ENCODE assay signal across 1 cellular context in genomic region chr20:31870703-31871601, GRCh38.
TF ChIP-seq lines count a peak whose summit lies in the region.

No MANE protein-coding gene starts in this region.

TF ChIP-seq in HepG2, 621 proteins besides CTCF, POLR2A, EP300 and RAD21 (continued from another document):
- TF ChIP-seq NR0B2 (CRISPR knock-in tag; IDR thresholded peaks at IDR 0.05) (no peak), ETV5 (CRISPR knock-in tag; IDR thresholded peaks at IDR 0.05; ENCODE audit: borderline replicate concordance) (peak; percentile 46; the same call in 1 of the 2 replicates), ZSCAN5A (CRISPR knock-in tag; IDR thresholded peaks at IDR 0.05; ENCODE audit: borderline replicate concordance) (no peak), TEAD3 (CRISPR knock-in tag; optimal IDR thresholded peaks at IDR 0.05; ENCODE audit: borderline replicate concordance) (peak; percentile 11), HMGXB4 (CRISPR knock-in tag; IDR thresholded peaks at IDR 0.05; ENCODE audit: borderline replicate concordance in 1 of 2, low read depth in 1 of 2) (peak in 1 of 2 experiments; percentile 43; a peak in 1 of 4 replicates), KLF12 (CRISPR knock-in tag; IDR thresholded peaks at IDR 0.05; ENCODE audit: borderline replicate concordance) (no peak), FOXO4 (CRISPR knock-in tag; conservative IDR thresholded peaks at IDR 0.05) (0 out of 2 replicates have a peak, but pooled peaks have one; percentile 89), ZNF572 (CRISPR knock-in tag; IDR thresholded peaks at IDR 0.05) (0 out of 2 replicates have a peak, but pooled peaks have one; percentile 31), ASH2L (IDR thresholded peaks at IDR 0.05; ENCODE audit: insufficient read length, low read depth, low read length) (no peak), ZSCAN12 (CRISPR knock-in tag; IDR thresholded peaks at IDR 0.05) (no peak), LCORL (IDR thresholded peaks at IDR 0.05) (no peak), LCORL (CRISPR knock-in tag; IDR thresholded peaks at IDR 0.05) (0 out of 2 replicates have a peak, but pooled peaks have one; percentile 28), ZNF788 (CRISPR knock-in tag; IDR thresholded peaks at IDR 0.05; ENCODE audit: borderline replicate concordance) (peak; percentile 43; the same call in 1 of the 2 replicates), HNF4A (CRISPR knock-in tag; IDR thresholded peaks at IDR 0.05) (peak; percentile 81), ZNF101 (CRISPR knock-in tag; IDR thresholded peaks at IDR 0.05; ENCODE audit: borderline replicate concordance, low read depth) (peak; percentile 69; the same call in 1 of the 2 replicates), ARID3A (IDR thresholded peaks at IDR 0.05; ENCODE audit: low read depth, low read length) (no peak), HDAC1 (CRISPR knock-in tag; IDR thresholded peaks at IDR 0.05) (peak; percentile 20; the same call in 1 of the 2 replicates), ZNF333 (CRISPR knock-in tag; IDR thresholded peaks at IDR 0.05; ENCODE audit: borderline replicate concordance) (peak; percentile 28; the same call in 1 of the 2 replicates), ZNF709 (CRISPR knock-in tag; IDR thresholded peaks at IDR 0.05) (peak; percentile 34; the same call in 1 of the 2 replicates), ZNF230 (CRISPR knock-in tag; IDR thresholded peaks at IDR 0.05) (no peak), CBX1 (IDR thresholded peaks at IDR 0.05; ENCODE audit: low read depth) (peak; percentile 37), SOX6 (IDR thresholded peaks at IDR 0.05) (no peak), SOX6 (CRISPR knock-in tag; IDR thresholded peaks at IDR 0.05) (0 out of 2 replicates have a peak, but pooled peaks have one; percentile 20), ZNF615 (CRISPR knock-in tag; IDR thresholded peaks at IDR 0.05; ENCODE audit: borderline replicate concordance) (no peak), ZNF407 (CRISPR knock-in tag; IDR thresholded peaks at IDR 0.05; ENCODE audit: not compliant biosample characterization) (peak; percentile 64), HNRNPUL1 (IDR thresholded peaks at IDR 0.05; ENCODE audit: low read depth, low read length) (no peak), BHLHE40 (IDR thresholded peaks at IDR 0.05; ENCODE audit: low read length) (peak; percentile 94), POLR2AphosphoS5 (IDR thresholded peaks at IDR 0.05; ENCODE audit: low read depth, low read length) (no peak)
